8 cellular contexts compared by ENCODE assay signal in the genomic region with DNA sequence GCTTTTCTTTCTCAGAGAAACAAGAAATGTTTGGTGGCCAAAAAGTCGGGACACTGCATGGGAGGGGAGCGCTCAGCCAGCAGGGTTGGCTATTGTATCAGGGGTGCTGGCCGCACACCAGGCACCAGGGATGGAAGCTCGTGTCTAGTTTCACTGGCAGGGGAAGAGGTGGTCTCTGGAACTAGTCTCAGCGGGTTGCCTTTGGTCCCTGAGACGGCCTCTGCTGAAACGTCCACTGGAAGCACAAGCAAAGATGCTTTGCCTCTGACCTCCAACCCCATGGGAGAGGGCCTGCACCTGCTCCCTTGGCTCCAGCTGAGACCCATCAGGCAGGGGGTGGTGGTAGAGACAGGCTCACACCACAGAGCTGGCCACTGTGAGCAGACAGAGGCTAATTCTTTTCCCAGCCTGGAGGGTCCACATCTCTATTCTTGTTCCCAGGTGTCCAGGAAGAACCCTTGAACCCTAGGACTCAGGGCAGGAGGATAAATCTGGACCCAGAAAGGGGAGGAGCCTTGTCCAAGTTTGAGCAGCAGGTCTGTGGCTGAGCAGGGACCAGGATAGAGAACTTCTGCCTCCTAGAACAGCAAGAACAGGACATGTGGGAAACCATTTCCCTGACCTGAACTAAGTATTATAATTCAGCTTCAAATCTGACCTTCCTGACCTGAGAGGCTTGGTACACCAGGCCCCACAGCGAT.
DNase-seq lines count a peak whose midpoint lies in the region; ATAC-seq, FAIRE-seq and TF ChIP-seq lines count a peak whose summit lies in the region.

No MANE protein-coding gene starts in this region.

- CTCF ChIA-PET in HepG2 (lab: Yijun Ruan, JAX; ENCODE audit: low intra/inter-chr PET ratio, low total read pairs): no interaction called here

- H3K27ac ChIP-seq in HL-60 (replicated peaks) (peak overlapping the region; percentile 30), HepG2 (ENCODE audit: extremely low read length, insufficient read depth, low read length) (no peak overlapping the region), stomach (peak overlapping the region; percentile 69 to 92 (median 88))

- in situ Hi-C loops in HepG2 (cut with HindIII; ENCODE audit: extremely low pct_ligation_motif_present, low pct_unique_long_range_greater_than_20kb): no loop called here

- H3K27me3 ChIP-seq in HL-60 (ENCODE audit: insufficient read depth, poor library complexity, severe bottlenecking) (no peaks in the 10 kb centered on the region), HepG2 (ENCODE audit: control insufficient read depth in 1 of 2, insufficient read depth in 2 of 2, low read length in 2 of 2) (no peaks in the 10 kb centered on the region), stomach (no peaks in the 10 kb centered on the region)

- H3K9me3 ChIP-seq in HepG2 (ENCODE audit: low read length) (no peaks in the 10 kb centered on the region), stomach (no peaks in the 10 kb centered on the region)

- no peak overlapping the region for H2AFZ ChIP-seq in HepG2 (ENCODE audit: low read length)

- H3K36me3 ChIP-seq in HepG2 (replicated peaks in 1 of 2; ENCODE audit: control insufficient read depth in 1 of 2, insufficient read depth in 2 of 2, low read length in 2 of 2) (peaks cover 0 to 1% of the 10 kb centered on the region in 2 experiments; a peak in 3 of 5 replicates), stomach (no peaks in the 10 kb centered on the region)

- H4K20me1 ChIP-seq in HepG2 (ENCODE audit: insufficient read depth, low read length): no peaks in the 10 kb centered on the region

- H3K4me3 ChIP-seq in HL-60 (replicated peaks; ENCODE audit: insufficient read depth, low read length) (peak overlapping the region; percentile 29; the same call in 1 of the 2 replicates), HepG2 (replicated peaks in 1 of 3; ENCODE audit: insufficient read depth in 1 of 3, low read depth in 2 of 3, low read length in 3 of 3) (0 out of 6 replicates have a peak overlapping the region, but pooled peaks of 1 of the 3 experiments have one; percentile 49), stomach (peak overlapping the region; percentile 39 to 44 (median 42))

- H3K9ac ChIP-seq in HepG2 (ENCODE audit: insufficient read depth, low read depth, low read length): no peak overlapping the region

- ATAC-seq in HepG2 (no peak), HG03039 (IDR thresholded peaks at IDR 0.05; ENCODE audit: unreplicated experiment) (no peak)

- H3K4me1 ChIP-seq in HepG2 (ENCODE audit: insufficient read depth, low read length) (peaks cover 53% of the 10 kb centered on the region), stomach (peaks cover 55 to 87% (median 74%) of the 10 kb centered on the region in 4 donors)

- TF ChIP-seq CTCF in HL-60 (IDR thresholded peaks at IDR 0.05; ENCODE audit: insufficient read depth, low read length): no peak
- TF ChIP-seq CTCF in brain (conservative IDR thresholded peaks at IDR 0.05): no peak
- TF ChIP-seq CTCF in HepG2 (CRISPR knock-in tag; IDR thresholded peaks at IDR 0.05): no peak
- no peak for TF ChIP-seq CTCF in stomach (IDR thresholded peaks at IDR 0.05)

- TF ChIP-seq EP300 in HepG2 (IDR thresholded peaks at IDR 0.05; ENCODE audit: low read depth in 2 of 2, low read length in 2 of 2) (no peak), HepG2 (CRISPR knock-in tag; IDR thresholded peaks at IDR 0.05; ENCODE audit: borderline replicate concordance) (no peak), stomach (IDR thresholded peaks at IDR 0.05) (no peak)

- FAIRE-seq in HepG2 (lab: Jason Lieb, UNC): no peak

- no peak for DNase-seq in HL-60 (ENCODE audit: low read depth in 1 of 2, low spot score in 1 of 2)
- no peak for DNase-seq in HepG2 (ENCODE audit: low spot score)
- DNase-seq in stomach: no peak
- no peak for DNase-seq in SKM-1 (lab: John Stamatoyannopoulos, UW; ENCODE audit: unreplicated experiment)
- DNase-seq in NCI-H1930 (lab: John Stamatoyannopoulos, UW): no peak
- DNase-seq in DMS53 (lab: John Stamatoyannopoulos, UW): no peak

- peak overlapping the region; percentile 70; the same call in 1 of the 2 replicates for H3K4me2 ChIP-seq in HepG2 (ENCODE audit: low read depth, low read length)

- H3K27ac Mint-ChIP-seq in brain: peak overlapping the region; percentile 34 to 97 (median 92)

- H3K4me1 Mint-ChIP-seq in brain: peaks cover 67% of the 10 kb centered on the region

- intact Hi-C loops in HepG2 (cut with micrococcal nuclease; ENCODE audit: unreplicated experiment) (no loop called here), stomach (cut with DNase I; ENCODE audit: low total_unique reads) (no loop called here)

- WGBS in HepG2 (ENCODE audit: low lambda C conversion rate): 95% methylated on average over 5 of the region's 8 CpGs
- WGBS in stomach, 5 donors: 22 to 47% (median 29%) methylated on average over 7 to 8 of the region's 8 CpGs

- POLR2A ChIA-PET in HepG2 (lab: Yijun Ruan, JAX): interaction anchor here (0.9 to 1.7 kb wide), 4 partner anchors 9 to 111 kb away, joined by 3 to 6 read pairs (median 4); no protein-coding TSS in a partner anchor

- no TSS peak for BruUV-seq in HepG2 (replicated peaks; lab: Mats Ljungman, UMichigan)

- peaks cover 4% of the 10 kb centered on the region for H3K36me3 Mint-ChIP-seq in brain

- no peaks in the 10 kb centered on the region for H3K79me2 ChIP-seq in HepG2 (ENCODE audit: insufficient read depth, low read length)

- no peak for TF ChIP-seq POLR2A in HepG2 (IDR thresholded peaks at IDR 0.05; ENCODE audit: insufficient read depth in 1 of 2, low read depth in 2 of 2, low read length in 2 of 2)
- no peak for TF ChIP-seq POLR2A in stomach (IDR thresholded peaks at IDR 0.05)

- peaks cover 3% of the 10 kb centered on the region for H3K27me3 Mint-ChIP-seq in brain

- H3K9me3 Mint-ChIP-seq in brain: peaks cover 0 to 2% (median 0%) of the 10 kb centered on the region in 5 experiments

- peak overlapping the region; percentile 50 to 81 (median 77) for H3K4me3 Mint-ChIP-seq in brain

- no peak for TF ChIP-seq RAD21 in HepG2 (CRISPR knock-in tag; IDR thresholded peaks at IDR 0.05)

TF ChIP-seq in HepG2, 621 proteins besides CTCF, POLR2A, EP300 and RAD21 (continues in another document):
- TF ChIP-seq ZBTB42 (CRISPR knock-in tag; IDR thresholded peaks at IDR 0.05): no peak
- TF ChIP-seq SAP130 (CRISPR knock-in tag; IDR thresholded peaks at IDR 0.05; ENCODE audit: low read depth): no peak
- no peak for TF ChIP-seq HOXA7 (CRISPR knock-in tag; IDR thresholded peaks at IDR 0.05)
- no peak for TF ChIP-seq ZFP62 (CRISPR knock-in tag; IDR thresholded peaks at IDR 0.05)
- TF ChIP-seq HNF4A (CRISPR knock-in tag; IDR thresholded peaks at IDR 0.05): no peak
- TF ChIP-seq XBP1 (CRISPR knock-in tag; IDR thresholded peaks at IDR 0.05): no peak
- TF ChIP-seq, protein P1, sequence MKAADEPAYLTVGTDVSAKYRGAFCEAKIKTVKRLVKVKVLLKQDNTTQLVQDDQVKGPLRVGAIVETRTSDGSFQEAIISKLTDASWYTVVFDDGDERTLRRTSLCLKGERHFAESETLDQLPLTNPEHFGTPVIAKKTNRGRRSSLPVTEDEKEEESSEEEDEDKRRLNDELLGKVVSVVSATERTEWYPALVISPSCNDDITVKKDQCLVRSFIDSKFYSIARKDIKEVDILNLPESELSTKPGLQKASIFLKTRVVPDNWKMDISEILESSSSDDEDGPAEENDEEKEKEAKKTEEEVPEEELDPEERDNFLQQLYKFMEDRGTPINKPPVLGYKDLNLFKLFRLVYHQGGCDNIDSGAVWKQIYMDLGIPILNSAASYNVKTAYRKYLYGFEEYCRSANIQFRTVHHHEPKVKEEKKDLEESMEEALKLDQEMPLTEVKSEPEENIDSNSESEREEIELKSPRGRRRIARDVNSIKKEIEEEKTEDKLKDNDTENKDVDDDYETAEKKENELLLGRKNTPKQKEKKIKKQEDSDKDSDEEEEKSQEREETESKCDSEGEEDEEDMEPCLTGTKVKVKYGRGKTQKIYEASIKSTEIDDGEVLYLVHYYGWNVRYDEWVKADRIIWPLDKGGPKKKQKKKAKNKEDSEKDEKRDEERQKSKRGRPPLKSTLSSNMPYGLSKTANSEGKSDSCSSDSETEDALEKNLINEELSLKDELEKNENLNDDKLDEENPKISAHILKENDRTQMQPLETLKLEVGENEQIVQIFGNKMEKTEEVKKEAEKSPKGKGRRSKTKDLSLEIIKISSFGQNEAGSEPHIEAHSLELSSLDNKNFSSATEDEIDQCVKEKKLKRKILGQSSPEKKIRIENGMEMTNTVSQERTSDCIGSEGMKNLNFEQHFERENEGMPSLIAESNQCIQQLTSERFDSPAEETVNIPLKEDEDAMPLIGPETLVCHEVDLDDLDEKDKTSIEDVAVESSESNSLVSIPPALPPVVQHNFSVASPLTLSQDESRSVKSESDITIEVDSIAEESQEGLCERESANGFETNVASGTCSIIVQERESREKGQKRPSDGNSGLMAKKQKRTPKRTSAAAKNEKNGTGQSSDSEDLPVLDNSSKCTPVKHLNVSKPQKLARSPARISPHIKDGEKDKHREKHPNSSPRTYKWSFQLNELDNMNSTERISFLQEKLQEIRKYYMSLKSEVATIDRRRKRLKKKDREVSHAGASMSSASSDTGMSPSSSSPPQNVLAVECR (CRISPR knock-in tag; IDR thresholded peaks at IDR 0.05; ENCODE audit: borderline replicate concordance): no peak
- TF ChIP-seq, protein P2, sequence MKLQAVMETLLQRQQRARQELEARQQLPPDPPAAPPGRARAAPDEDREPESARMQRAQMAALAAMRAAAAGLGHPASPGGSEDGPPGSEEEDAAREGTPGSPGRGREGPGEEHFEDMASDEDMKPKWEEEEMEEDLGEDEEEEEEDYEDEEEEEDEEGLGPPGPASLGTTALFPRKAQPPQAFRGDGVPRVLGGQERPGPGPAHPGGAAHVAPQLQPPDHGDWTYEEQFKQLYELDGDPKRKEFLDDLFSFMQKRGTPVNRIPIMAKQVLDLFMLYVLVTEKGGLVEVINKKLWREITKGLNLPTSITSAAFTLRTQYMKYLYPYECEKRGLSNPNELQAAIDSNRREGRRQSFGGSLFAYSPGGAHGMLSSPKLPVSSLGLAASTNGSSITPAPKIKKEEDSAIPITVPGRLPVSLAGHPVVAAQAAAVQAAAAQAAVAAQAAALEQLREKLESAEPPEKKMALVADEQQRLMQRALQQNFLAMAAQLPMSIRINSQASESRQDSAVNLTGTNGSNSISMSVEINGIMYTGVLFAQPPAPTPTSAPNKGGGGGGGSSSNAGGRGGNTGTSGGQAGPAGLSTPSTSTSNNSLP (IDR thresholded peaks at IDR 0.05; ENCODE audit: low read depth, low read length): no peak
- no peak for TF ChIP-seq TP53 (CRISPR knock-in tag; conservative IDR thresholded peaks at IDR 0.05)
- TF ChIP-seq ZKSCAN1 (IDR thresholded peaks at IDR 0.05; ENCODE audit: low read length): no peak
- TF ChIP-seq ZNF44 (CRISPR knock-in tag; IDR thresholded peaks at IDR 0.05): no peak
